Comparison of ENCODE assay signal across 9 cellular contexts in the genomic region with DNA sequence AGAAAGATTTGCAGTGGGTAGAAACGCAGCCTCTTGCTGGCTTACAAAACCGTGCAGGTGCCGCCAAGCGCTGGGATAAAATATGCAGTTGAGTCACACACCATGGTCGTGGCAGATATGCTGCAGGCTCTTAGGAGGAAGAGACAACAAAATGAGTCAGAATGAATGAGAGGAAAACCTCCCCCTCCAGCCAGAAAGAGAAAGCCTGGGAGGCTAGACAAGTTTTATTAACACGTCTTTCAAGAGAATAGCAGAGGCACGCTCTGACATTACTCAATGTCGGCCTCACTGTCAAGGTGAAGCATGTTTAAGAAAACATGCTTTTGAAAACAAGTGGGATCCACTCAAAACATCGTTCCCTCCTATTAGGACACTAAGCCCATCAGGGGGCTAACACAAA. TPM values are rescaled to one million over a fixed set of nuclear protein-coding genes. Genes with fewer than 3 reads are reported as not detected.
DNase-seq lines count a peak whose midpoint lies in the region; ATAC-seq and TF ChIP-seq lines count a peak whose summit lies in the region.
"Had no signal": no experiment of that assay in that cellular context is flagged by ENCODE, and none has a peak within 500 bp of the region (broad histone marks: within the 10 kb centered on the region; RNA-seq: fewer than 3 reads in every experiment).

No MANE protein-coding gene starts in this region.

- peak overlapping the region; percentile 38 for H3K27ac ChIP-seq in mesodermal cell (ENCODE audit: low read depth, low read length, severe bottlenecking)
- no peak overlapping the region for H3K27ac ChIP-seq in aorta (ENCODE audit: low read depth in 1 of 2, low read length in 2 of 2)

- H3K4me3 ChIP-seq in astrocyte of the spinal cord (ENCODE audit: low read depth, low read length) (no peak overlapping the region), mesodermal cell (ENCODE audit: extremely low read depth, insufficient read depth, low read length, poor library complexity, severe bottlenecking) (no peak overlapping the region), aorta (ENCODE audit: low read length in 2 of 2) (no peak overlapping the region)
- H3K4me3 ChIP-seq: GM12878 had no signal

- in situ Hi-C loops in KBM-7 (cut with MboI; ENCODE audit: low pct_unique_long_range_greater_than_20kb, low sequenced_read_pairs) (no loop called here), astrocyte of the spinal cord (cut with HindIII; ENCODE audit: low sequenced_read_pairs) (no loop called here)

- H3K4me1 ChIP-seq in mesodermal cell (ENCODE audit: control insufficient read depth, insufficient read depth, low read length, poor library complexity, severe bottlenecking): peaks cover 19% of the 10 kb centered on the region
- peaks cover 0 to 1% of the 10 kb centered on the region in 2 donors for H3K4me1 ChIP-seq in aorta (ENCODE audit: control insufficient read depth in 1 of 2, insufficient read depth in 2 of 2, low read length in 2 of 2)

- no peak for TF ChIP-seq CTCF in astrocyte of the spinal cord (IDR thresholded peaks at IDR 0.05; ENCODE audit: low read depth, low read length)

- H3K4me1 Mint-ChIP-seq in T-helper 2 cell treated with Interferon-gamma antibody and Interleukin-4, amounts not matched to agents 5 μg/mL and 100 μg/mL, for 36 hours (ENCODE audit: low read depth): peaks cover 9% of the 10 kb centered on the region

- H3K9me3 Mint-ChIP-seq in T-helper 2 cell treated with Interferon-gamma antibody and Interleukin-4, amounts not matched to agents 5 μg/mL and 100 μg/mL, for 36 hours: peaks cover 21% of the 10 kb centered on the region

- H3K27me3 ChIP-seq in aorta (ENCODE audit: control insufficient read depth in 1 of 2, insufficient read depth in 2 of 2, low read length in 1 of 2): no peaks in the 10 kb centered on the region

- no peak overlapping the region for H3K27ac Mint-ChIP-seq in T-helper 2 cell treated with Interferon-gamma antibody and Interleukin-4, amounts not matched to agents 5 μg/mL and 100 μg/mL, for 36 hours

- WGBS in mesodermal cell (ENCODE audit: insufficient coverage in 2 of 2), 2 experiments: 28 to 34% methylated on average over 4 to 8 of the region's 9 CpGs
- 27 to 28% methylated on average over 9 of the region's 9 CpGs for WGBS in aorta, 2 donors

- H3K36me3 ChIP-seq in mesodermal cell (ENCODE audit: control insufficient read depth, insufficient read depth, low read length): no peaks in the 10 kb centered on the region
- no peaks in the 10 kb centered on the region for H3K36me3 ChIP-seq in aorta (ENCODE audit: control insufficient read depth in 1 of 2, insufficient read depth in 2 of 2, low read length in 1 of 2)

- H3K9me3 ChIP-seq in mesodermal cell (ENCODE audit: control insufficient read depth, low read length) (peaks cover 2% of the 10 kb centered on the region), aorta (ENCODE audit: control insufficient read depth, low read length) (no peaks in the 10 kb centered on the region)

- H3K36me3 Mint-ChIP-seq in T-helper 2 cell treated with Interferon-gamma antibody and Interleukin-4, amounts not matched to agents 5 μg/mL and 100 μg/mL, for 36 hours (ENCODE audit: low read depth): no peaks in the 10 kb centered on the region

- H3K4me3 Mint-ChIP-seq in T-helper 2 cell treated with Interferon-gamma antibody and Interleukin-4, amounts not matched to agents 5 μg/mL and 100 μg/mL, for 36 hours: no peak overlapping the region

- no peak for ATAC-seq in aorta (ENCODE audit: low FRiP score)
- no peak for ATAC-seq in HG03378 (IDR thresholded peaks at IDR 0.05; ENCODE audit: unreplicated experiment)

- DNase-seq in COLO829 (ENCODE audit: low spot score) (peak; percentile 40), KBM-7 (peak; percentile 15), astrocyte of the spinal cord (ENCODE audit: low read depth, low spot score) (peak; percentile 80), aorta (no peak), NCI-H2171 (lab: John Stamatoyannopoulos, UW) (no peak)
- DNase-seq in T-helper 2 cell treated with Interferon-gamma antibody and Interleukin-4, amounts not matched to agents 5 μg/mL and 100 μg/mL, for 36 hours (ENCODE audit: low spot score): no peak

- intact Hi-C loops in aorta (cut with DNase I): no loop called here

- peaks cover 3% of the 10 kb centered on the region for H3K27me3 Mint-ChIP-seq in T-helper 2 cell treated with Interferon-gamma antibody and Interleukin-4, amounts not matched to agents 5 μg/mL and 100 μg/mL, for 36 hours (ENCODE audit: low read depth)

RNA-seq across cellular contexts. Expression of gene ZCCHC2, which starts 37.1 kb away (rescaled TPM):
- polyA plus RNA-seq in mesodermal cell (2013, experiment 1 of 2): 9.9 TPM
- 8.1 TPM for polyA plus RNA-seq in mesodermal cell (2013, experiment 2 of 2)
- total RNA-seq in aorta: 10 to 100 TPM; 33.5 to 34.7 TPM
- 1 to 10 TPM; 6.9 to 7.0 TPM for polyA plus RNA-seq in aorta

Comparison
In these comparisons a context has a peak if more than half of its experiments do, and no peak if none do; other contexts are left out.
1. DNase-seq: peak in COLO829 (single experiment), KBM-7 (single experiment) and astrocyte of the spinal cord (single experiment); none in aorta (0 of 2), NCI-H2171 (single experiment) and T-helper 2 cell treated with Interferon-gamma antibody and Interleukin-4, amounts not matched to agents 5 μg/mL and 100 μg/mL, for 36 hours (single experiment).